8 cellular contexts compared by ENCODE assay signal in the genomic region with DNA sequence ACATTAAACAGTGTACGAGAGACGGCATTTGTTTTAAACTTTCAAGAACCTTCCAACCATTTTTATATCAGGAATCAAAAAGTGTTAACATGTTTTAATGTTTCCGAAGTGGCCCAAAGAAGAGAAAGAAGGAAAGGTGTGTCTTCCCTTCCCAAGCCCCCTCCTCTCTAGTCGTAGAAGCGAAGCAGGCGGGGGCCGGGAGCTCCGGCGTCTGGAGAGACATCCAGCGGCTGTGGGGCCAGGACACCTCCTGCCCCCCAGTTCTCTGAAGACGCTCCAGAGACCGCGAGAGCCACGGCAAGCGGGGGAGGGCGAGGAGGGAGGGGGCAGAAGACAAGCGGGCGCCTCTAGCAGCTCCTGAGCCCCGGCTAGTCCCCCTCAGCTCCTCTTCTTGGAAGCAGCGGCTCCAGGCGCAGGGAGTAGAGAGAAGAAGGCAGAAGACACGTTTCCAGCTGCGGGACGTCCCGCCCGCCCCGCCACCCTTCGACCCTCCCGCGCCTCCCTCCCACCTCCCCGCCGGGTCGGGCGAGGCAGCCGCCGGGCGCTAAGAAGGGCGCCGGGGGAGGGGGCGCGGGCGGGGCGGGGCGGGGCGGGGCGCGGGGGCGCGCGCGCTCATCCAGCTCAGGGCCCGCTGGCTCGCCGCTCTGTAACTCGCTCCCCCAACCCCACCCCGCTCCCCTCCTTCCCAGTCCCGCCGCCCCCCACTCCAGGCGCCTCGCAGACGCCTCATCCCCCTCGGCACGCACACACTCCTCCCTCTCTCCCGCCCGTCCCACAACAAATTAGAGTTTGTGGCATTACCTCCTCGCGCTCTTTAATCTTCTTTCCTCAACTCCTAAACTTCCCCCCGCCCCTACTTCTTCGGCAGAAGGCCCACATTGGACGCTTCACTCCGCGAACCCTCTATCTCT. TPM values are rescaled to one million over a fixed set of nuclear protein-coding genes. Genes with fewer than 3 reads are reported as not detected.
A peak's percentile ranks its signal among the peaks of the same experiment; 100 is the strongest.
DNase-seq lines count a peak whose midpoint lies in the region; ATAC-seq and TF ChIP-seq lines count a peak whose summit lies in the region.

Gene ZBTB20, minus strand, starts transcription at position 871 of the 911 bp plus-strand sequence.

- TF ChIP-seq CTCF in epithelial cell of esophagus (IDR thresholded peaks at IDR 0.05; ENCODE audit: insufficient read depth, low read depth, low read length, missing control alignments), result no peak

- ATAC-seq in GM19025 (IDR thresholded peaks at IDR 0.05; ENCODE audit: low read depth, unreplicated experiment), result peak; percentile 25
- ATAC-seq in HG03354 (IDR thresholded peaks at IDR 0.05; ENCODE audit: poor library complexity, severe bottlenecking, unreplicated experiment), result peak; percentile 37

- H3K4me3 ChIP-seq in epithelial cell of esophagus (ENCODE audit: low read length), result peak within 1 kb of the TSS; percentile 74

- DNase-seq in AG08396 (ENCODE audit: low spot score), result peak; percentile 65
- peak; percentile 14 for DNase-seq in NOMO-1 treated with dmso at 0.1 percent for 144 hours (lab: John Stamatoyannopoulos, UW; ENCODE audit: unreplicated experiment)
- DNase-seq in activated T-cell treated with anti-CD3 and anti-CD28 coated beads for 1 hour (ENCODE audit: low read depth), result peak; percentile 44
- DNase-seq in epithelial cell of esophagus (ENCODE audit: low read depth), result peak; percentile 65
- DNase-seq in mucosa of gallbladder (ENCODE audit: low spot score), result peak; percentile 46
- peak; percentile 78 for DNase-seq in stimulated activated CD8-positive, alpha-beta memory T cell treated with anti-CD3 and anti-CD28 coated beads, Interleukin-4, amount 100 ng/mL, for 48 hours

RNA-seq across cellular contexts. Expression of gene ZBTB20, which starts in this region (rescaled TPM):
- total RNA-seq in mucosa of gallbladder, result 75.9 TPM

Comparison
In these comparisons a context has a peak if more than half of its experiments do, and no peak if none do; other contexts are left out.
1. Peak in every context shown above with its lines: DNase-seq, ATAC-seq and H3K4me3 ChIP-seq.
2. DNase-seq: peak in every context shown above with its lines; median percentile 78 in stimulated activated CD8-positive, alpha-beta memory T cell treated with anti-CD3 and anti-CD28 coated beads, Interleukin-4, amount 100 ng/mL, for 48 hours; 65 in AG08396; 65 in epithelial cell of esophagus; 46 in mucosa of gallbladder; 44 in activated T-cell treated with anti-CD3 and anti-CD28 coated beads for 1 hour; 14 in NOMO-1 treated with dmso at 0.1 percent for 144 hours.